8 cellular contexts compared by ENCODE assay signal in the genomic region with DNA sequence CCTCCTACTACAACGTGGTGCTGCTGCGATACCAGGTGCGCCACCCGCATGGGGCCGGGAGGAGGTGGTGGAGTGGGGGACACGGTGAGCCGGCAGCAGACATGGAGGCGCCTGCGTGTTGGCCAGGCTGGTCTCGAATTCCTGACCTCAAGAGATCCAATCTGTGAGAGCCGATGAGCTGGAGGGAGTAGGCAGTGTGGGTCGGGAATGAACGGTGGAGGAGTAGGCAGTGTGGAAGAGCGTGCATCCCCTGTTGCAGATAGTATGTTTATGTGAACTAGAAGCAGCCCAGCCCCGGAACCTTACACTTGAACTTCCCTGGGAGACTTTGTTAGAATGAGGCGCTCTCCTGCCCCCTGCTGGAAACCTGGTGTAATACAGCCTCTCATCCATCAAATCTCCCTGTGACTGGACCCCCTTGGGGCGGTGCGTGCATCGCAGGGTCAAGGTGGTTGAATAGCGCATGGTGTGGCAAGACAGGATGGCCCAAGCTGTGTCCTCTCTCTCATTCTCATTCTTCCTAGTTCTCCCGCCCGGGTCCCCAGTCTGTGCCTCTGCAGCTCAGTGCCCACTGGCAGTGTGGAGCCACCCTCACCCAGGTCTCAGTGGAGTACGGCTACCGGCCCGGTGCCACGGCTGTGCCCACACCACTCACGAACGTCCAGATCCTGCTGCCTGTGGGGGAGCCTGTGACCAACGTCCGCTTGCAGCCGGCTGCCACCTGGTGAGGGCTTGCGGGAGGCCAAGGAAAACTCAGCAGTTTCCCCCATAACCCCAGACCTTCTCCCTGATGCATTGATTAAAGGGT. TPM values are rescaled to one million over a fixed set of nuclear protein-coding genes. Genes with fewer than 3 reads are reported as not detected.
DNase-seq lines count a peak whose midpoint lies in the region; ATAC-seq and TF ChIP-seq lines count a peak whose summit lies in the region.

No MANE protein-coding gene starts in this region.

- in situ Hi-C loops in Caki2 (cut with HindIII; ENCODE audit: low pct_unique_long_range_greater_than_20kb, low sequenced_read_pairs): no loop called here

- no peak overlapping the region for H2BK120ac ChIP-seq in trophoblast cell (ENCODE audit: insufficient read depth, low read length, poor library complexity)

- no peaks in the 10 kb centered on the region for H3K4me1 ChIP-seq in foreskin keratinocyte
- H3K4me1 ChIP-seq in trophoblast cell (ENCODE audit: control insufficient read depth in 1 of 2, insufficient read depth in 2 of 2, low read length in 2 of 2): no peaks in the 10 kb centered on the region

- DNase-seq in Caki2 (ENCODE audit: low read depth): peak; percentile 50
- DNase-seq in RPMI7951 (ENCODE audit: low read depth): peak; percentile 55
- peak; percentile 56 for DNase-seq in activated T-helper 1 cell treated with anti-CD3 and anti-CD28 coated beads, Interleukin-12 subunit alpha, Interleukin-12 subunit beta, Interleukin-2, Interleukin-4 antibody, amounts not matched to agents 30 ng/mL and 10 ng/mL and 1 ng/mL, durations not matched to agents 14 hours and 24 hours and 36 hours (ENCODE audit: low spot score)
- peak in 1 of 2 donors; percentile 44 for DNase-seq in foreskin keratinocyte
- DNase-seq in trophoblast cell: peak; percentile 61 to 86
- peak; percentile 75 for DNase-seq in type B pancreatic cell (ENCODE audit: extremely low spot score, unreplicated experiment)

- H3K4me3 Mint-ChIP-seq in IgD-negative memory B cell: no peak overlapping the region
- H3K4me3 Mint-ChIP-seq in activated T-helper 1 cell treated with anti-CD3 and anti-CD28 coated beads, Interleukin-12 subunit alpha, Interleukin-12 subunit beta, Interleukin-2, Interleukin-4 antibody, amounts not matched to agents 30 ng/mL and 10 ng/mL and 1 ng/mL, durations not matched to agents 14 hours and 24 hours and 36 hours: no peak overlapping the region
- no peak overlapping the region for H3K4me3 Mint-ChIP-seq in type B pancreatic cell

- ATAC-seq in foreskin keratinocyte (peak; percentile 41), GM19324 (IDR thresholded peaks at IDR 0.05; ENCODE audit: low FRiP score, unreplicated experiment) (no peak)

- H2BK12ac ChIP-seq in trophoblast cell (ENCODE audit: low read length): no peak overlapping the region

- no peak overlapping the region for H2AK5ac ChIP-seq in trophoblast cell (ENCODE audit: low read length)

- no peak overlapping the region for H2BK5ac ChIP-seq in trophoblast cell (ENCODE audit: low read depth, low read length, poor library complexity)

- H3K9me3 ChIP-seq in trophoblast cell (ENCODE audit: insufficient read depth, low read depth, low read length): peaks cover 3% of the 10 kb centered on the region

- no peaks in the 10 kb centered on the region for H3K79me1 ChIP-seq in trophoblast cell (ENCODE audit: low read length)

- no peaks in the 10 kb centered on the region for H3K79me2 ChIP-seq in trophoblast cell (ENCODE audit: control insufficient read depth, insufficient read depth, low read length, poor library complexity)

- H3K4me2 ChIP-seq in trophoblast cell (ENCODE audit: low read length): no peak overlapping the region

- no peak overlapping the region for H3K4ac ChIP-seq in trophoblast cell (ENCODE audit: low read depth, low read length)

- no peak overlapping the region for H3K9ac ChIP-seq in trophoblast cell (ENCODE audit: low read length)

- H3K9me3 Mint-ChIP-seq in IgD-negative memory B cell (no peaks in the 10 kb centered on the region), type B pancreatic cell (no peaks in the 10 kb centered on the region)
- H3K9me3 Mint-ChIP-seq in activated T-helper 1 cell treated with anti-CD3 and anti-CD28 coated beads, Interleukin-12 subunit alpha, Interleukin-12 subunit beta, Interleukin-2, Interleukin-4 antibody, amounts not matched to agents 30 ng/mL and 10 ng/mL and 1 ng/mL, durations not matched to agents 14 hours and 24 hours and 36 hours: no peaks in the 10 kb centered on the region

- WGBS in trophoblast cell (ENCODE audit: extremely low coverage, insufficient coverage, insufficient read length): no CpG with 5 or more reads among the region's 32 CpGs

- no peaks in the 10 kb centered on the region for H3K27me3 Mint-ChIP-seq in IgD-negative memory B cell
- no peaks in the 10 kb centered on the region for H3K27me3 Mint-ChIP-seq in activated T-helper 1 cell treated with anti-CD3 and anti-CD28 coated beads, Interleukin-12 subunit alpha, Interleukin-12 subunit beta, Interleukin-2, Interleukin-4 antibody, amounts not matched to agents 30 ng/mL and 10 ng/mL and 1 ng/mL, durations not matched to agents 14 hours and 24 hours and 36 hours (ENCODE audit: insufficient read depth)
- H3K27me3 Mint-ChIP-seq in type B pancreatic cell: peaks cover 3% of the 10 kb centered on the region

- no peak overlapping the region for H4K8ac ChIP-seq in trophoblast cell (ENCODE audit: low read depth, low read length)

- H4K91ac ChIP-seq in trophoblast cell (ENCODE audit: low read depth, low read length): no peak overlapping the region

- H3K27ac Mint-ChIP-seq in IgD-negative memory B cell: peak overlapping the region in 2 of 3 donors; percentile 43 to 78
- H3K27ac Mint-ChIP-seq in activated T-helper 1 cell treated with anti-CD3 and anti-CD28 coated beads, Interleukin-12 subunit alpha, Interleukin-12 subunit beta, Interleukin-2, Interleukin-4 antibody, amounts not matched to agents 30 ng/mL and 10 ng/mL and 1 ng/mL, durations not matched to agents 14 hours and 24 hours and 36 hours: peak overlapping the region; percentile 63
- peak overlapping the region; percentile 34 for H3K27ac Mint-ChIP-seq in type B pancreatic cell

- H3K18ac ChIP-seq in trophoblast cell (ENCODE audit: low read length): no peak overlapping the region

- TF ChIP-seq CTCF in foreskin keratinocyte (conservative IDR thresholded peaks at IDR 0.05) (peak; percentile 77), type B pancreatic cell (conservative IDR thresholded peaks at IDR 0.05) (peak; percentile 88)

- H3K4me3 ChIP-seq in trophoblast cell (ENCODE audit: low read depth, low read length): no peak overlapping the region

- H4K12ac ChIP-seq in trophoblast cell (ENCODE audit: low read depth, low read length): no peak overlapping the region

- H3K14ac ChIP-seq in trophoblast cell (ENCODE audit: low read length): no peak overlapping the region

- H2AFZ ChIP-seq in trophoblast cell (ENCODE audit: insufficient read depth, low read length, poor library complexity): no peak overlapping the region

- H3K27ac ChIP-seq in foreskin keratinocyte (no peak overlapping the region), trophoblast cell (ENCODE audit: low read depth, low read length) (no peak overlapping the region)

- no peaks in the 10 kb centered on the region for H3K27me3 ChIP-seq in foreskin keratinocyte
- H3K27me3 ChIP-seq in trophoblast cell (ENCODE audit: insufficient read depth, low read length): no peaks in the 10 kb centered on the region

- no peaks in the 10 kb centered on the region for H3K36me3 ChIP-seq in trophoblast cell (ENCODE audit: control insufficient read depth in 1 of 2, insufficient read depth in 2 of 2, low read length in 2 of 2)

- H3K23ac ChIP-seq in trophoblast cell (ENCODE audit: low read length): no peak overlapping the region

- intact Hi-C loops in activated T-helper 1 cell treated with anti-CD3 and anti-CD28 coated beads, Interleukin-12 subunit alpha, Interleukin-12 subunit beta, Interleukin-2, Interleukin-4 antibody, amounts not matched to agents 30 ng/mL and 10 ng/mL and 1 ng/mL, durations not matched to agents 14 hours and 24 hours and 36 hours (cut with micrococcal nuclease): loop anchor here (1.0 to 2.0 kb wide), 4 partner anchors 37 to 80 kb away; a partner anchor contains a TSS

- H3K4me1 Mint-ChIP-seq in IgD-negative memory B cell: peaks cover 5 to 7% (median 5%) of the 10 kb centered on the region in 3 donors
- H3K4me1 Mint-ChIP-seq in activated T-helper 1 cell treated with anti-CD3 and anti-CD28 coated beads, Interleukin-12 subunit alpha, Interleukin-12 subunit beta, Interleukin-2, Interleukin-4 antibody, amounts not matched to agents 30 ng/mL and 10 ng/mL and 1 ng/mL, durations not matched to agents 14 hours and 24 hours and 36 hours (ENCODE audit: low read depth): peaks cover 17% of the 10 kb centered on the region
- peaks cover 6% of the 10 kb centered on the region for H3K4me1 Mint-ChIP-seq in type B pancreatic cell (ENCODE audit: unreplicated experiment)

- peaks cover 9% of the 10 kb centered on the region for H3K36me3 Mint-ChIP-seq in IgD-negative memory B cell
- H3K36me3 Mint-ChIP-seq in activated T-helper 1 cell treated with anti-CD3 and anti-CD28 coated beads, Interleukin-12 subunit alpha, Interleukin-12 subunit beta, Interleukin-2, Interleukin-4 antibody, amounts not matched to agents 30 ng/mL and 10 ng/mL and 1 ng/mL, durations not matched to agents 14 hours and 24 hours and 36 hours (ENCODE audit: low read depth): peaks cover 39% of the 10 kb centered on the region
- no peaks in the 10 kb centered on the region for H3K36me3 Mint-ChIP-seq in type B pancreatic cell

RNA-seq across cellular contexts. Expression of a gene that starts 10.5 kb away (rescaled TPM):
- total RNA-seq in Caki2 (2014; rRNA removed; shearing (Covaris generic); ENCODE audit: low replicate concordance): 9.8 and 15.8 TPM in 2 replicates
- polyA plus RNA-seq in IgD-negative memory B cell (not detected), foreskin keratinocyte (5.7 and 7.9 TPM in 2 replicates)
- 0.10 and 0.12 TPM in 2 replicates for total RNA-seq in RPMI7951 (2014; rRNA removed; shearing (Covaris generic))
- not detected in 2 replicates for total RNA-seq in activated T-helper 1 cell treated with anti-CD3 and anti-CD28 coated beads, Interleukin-12 subunit alpha, Interleukin-12 subunit beta, Interleukin-2, Interleukin-4 antibody, amounts not matched to agents 30 ng/mL and 10 ng/mL and 1 ng/mL, durations not matched to agents 14 hours and 24 hours and 36 hours
- total RNA-seq in foreskin keratinocyte (6.5 and 11.5 TPM in 2 replicates), type B pancreatic cell (ENCODE audit: low replicate concordance) (12.3 and 22.6 TPM in 2 replicates)
- 0.19 TPM in 2 replicates for polyA plus RNA-seq in trophoblast cell (2013)

RNA-seq across cellular contexts. Expression of a gene that starts 33.1 kb away (rescaled TPM):
- total RNA-seq in Caki2 (2014; rRNA removed; shearing (Covaris generic); ENCODE audit: low replicate concordance): 2.7 and 9.1 TPM in 2 replicates
- polyA plus RNA-seq in IgD-negative memory B cell (42.4 TPM), foreskin keratinocyte (6.3 and 9.9 TPM in 2 replicates)
- total RNA-seq in RPMI7951 (2014; rRNA removed; shearing (Covaris generic)): 0.60 and 2.5 TPM in 2 replicates
- total RNA-seq in activated T-helper 1 cell treated with anti-CD3 and anti-CD28 coated beads, Interleukin-12 subunit alpha, Interleukin-12 subunit beta, Interleukin-2, Interleukin-4 antibody, amounts not matched to agents 30 ng/mL and 10 ng/mL and 1 ng/mL, durations not matched to agents 14 hours and 24 hours and 36 hours: 88.6 and 93.6 TPM in 2 replicates
- total RNA-seq in foreskin keratinocyte (6.2 and 8.8 TPM in 2 replicates), type B pancreatic cell (ENCODE audit: low replicate concordance) (2.5 and 4.4 TPM in 2 replicates)
- 0.88 and 0.90 TPM in 2 replicates for polyA plus RNA-seq in trophoblast cell (2013)

RNA-seq across cellular contexts. Expression of a gene that starts 36.9 kb away (rescaled TPM):
- not detected in 2 replicates for total RNA-seq in Caki2 (2014; rRNA removed; shearing (Covaris generic); ENCODE audit: low replicate concordance)
- 1.7 TPM for polyA plus RNA-seq in IgD-negative memory B cell
- not detected in 2 replicates for total RNA-seq in RPMI7951 (2014; rRNA removed; shearing (Covaris generic))
- total RNA-seq in activated T-helper 1 cell treated with anti-CD3 and anti-CD28 coated beads, Interleukin-12 subunit alpha, Interleukin-12 subunit beta, Interleukin-2, Interleukin-4 antibody, amounts not matched to agents 30 ng/mL and 10 ng/mL and 1 ng/mL, durations not matched to agents 14 hours and 24 hours and 36 hours: 8.7 and 9.3 TPM in 2 replicates
- 0.14 and 0.51 TPM in 2 replicates for total RNA-seq in foreskin keratinocyte
- polyA plus RNA-seq in foreskin keratinocyte: 0.32 and 0.44 TPM in 2 replicates
- 0.08 and 0.10 TPM in 2 replicates for polyA plus RNA-seq in trophoblast cell (2013)
- total RNA-seq in type B pancreatic cell (ENCODE audit: low replicate concordance): not detected in 2 replicates
